Comparison of ENCODE assay signal across 8 cellular contexts in genomic region chr12:6039894-6040601, GRCh38.
DNase-seq lines count a peak whose midpoint lies in the region; ATAC-seq, FAIRE-seq and TF ChIP-seq lines count a peak whose summit lies in the region.

No MANE protein-coding gene starts in this region.

- 0 out of 2 replicates have a peak overlapping the region, but pooled peaks have one; percentile 8 for H2AFZ ChIP-seq in Loucy (ENCODE audit: low read length)
- H2AFZ ChIP-seq in SK-N-SH (ENCODE audit: low read depth) = 0 out of 2 replicates have a peak overlapping the region, but pooled peaks have one; percentile 28

- no peaks in the 10 kb centered on the region for H3K27me3 ChIP-seq in AG04450 (ENCODE audit: control insufficient read depth, insufficient read depth, low read length)
- no peaks in the 10 kb centered on the region for H3K27me3 ChIP-seq in Loucy (ENCODE audit: insufficient read depth, low read length, poor library complexity, severe bottlenecking)
- no peaks in the 10 kb centered on the region for H3K27me3 ChIP-seq in SK-N-SH (ENCODE audit: insufficient read depth)
- no peaks in the 10 kb centered on the region for H3K27me3 ChIP-seq in right cardiac atrium (ENCODE audit: control insufficient read depth, insufficient read depth)

- FAIRE-seq in GM12892 (lab: Jason Lieb, UNC) = peak; percentile 74

- H3K4me3 ChIP-seq in AG04450 (ENCODE audit: low read depth, low read length) (no peak overlapping the region), Loucy (ENCODE audit: low read length, poor library complexity, severe bottlenecking) (no peak overlapping the region), SK-N-SH (ENCODE audit: low read depth in 2 of 2, low read length in 1 of 2) (no peak overlapping the region; a peak in 1 of 4 replicates), right cardiac atrium (ENCODE audit: low read length) (no peak overlapping the region)

- H3K27ac ChIP-seq in AG04450 (ENCODE audit: low read depth, low read length) (no peak overlapping the region), SK-N-SH (ENCODE audit: low read depth in 2 of 2, low read length in 1 of 2) (no peak overlapping the region; a peak in 1 of 4 replicates), right cardiac atrium (ENCODE audit: low read length) (no peak overlapping the region)

- CTCF ChIA-PET in AG04450 (lab: Charles Lee) (interaction anchor here (0.7 to 10.9 kb wide), 12 partner anchors 12 to 612 kb away, joined by 3 to 295 read pairs (median 6); no protein-coding TSS in a partner anchor), SK-N-SH (lab: Yijun Ruan, JAX) (interaction anchor here (0.6 to 15.2 kb wide), 30 partner anchors 10 to 296 kb away, joined by 3 to 334 read pairs (median 4); no protein-coding TSS in a partner anchor)

- DNase-seq in AG04450 (ENCODE audit: low read depth, low spot score) (peak; percentile 49), GM12892 (ENCODE audit: insufficient read length) (peak; percentile 43), SK-N-SH (peak; percentile 83), amniotic stem cell (lab: John Stamatoyannopoulos, UW) (peak; percentile 33), right cardiac atrium (peak in 2 of 3 donors; percentile 48 to 71), sciatic nerve (ENCODE audit: low spot score) (no peak), cortex of kidney (lab: John Stamatoyannopoulos, UW) (no peak)

- no peaks in the 10 kb centered on the region for H4K20me1 ChIP-seq in Loucy (ENCODE audit: insufficient read depth, low read length, poor library complexity, severe bottlenecking)
- H4K20me1 ChIP-seq in SK-N-SH (ENCODE audit: insufficient read depth) = no peaks in the 10 kb centered on the region

- TF ChIP-seq POLR2A in GM12892 (IDR thresholded peaks at IDR 0.05; ENCODE audit: low read depth, low read length) = no peak

- TF ChIP-seq CTCF in AG04450 (IDR thresholded peaks at IDR 0.05; ENCODE audit: low read depth, low read length) (peak; percentile 97), Loucy (conservative IDR thresholded peaks at IDR 0.05; ENCODE audit: low read length) (peak; percentile 98), SK-N-SH (IDR thresholded peaks at IDR 0.05) (peak; percentile 90)

- H3K9me2 ChIP-seq in Loucy (replicated peaks; ENCODE audit: low read depth, low read length) (no peaks in the 10 kb centered on the region), SK-N-SH (no peaks in the 10 kb centered on the region)

- H3K4me1 ChIP-seq in Loucy (ENCODE audit: insufficient read depth, low read length, poor library complexity, severe bottlenecking) = no peaks in the 10 kb centered on the region
- peaks cover 0 to 12% of the 10 kb centered on the region in 2 experiments; a peak in 1 of 4 replicates for H3K4me1 ChIP-seq in SK-N-SH (ENCODE audit: control insufficient read depth in 1 of 2, insufficient read depth in 2 of 2, low read depth in 1 of 2, low read length in 1 of 2)
- H3K4me1 ChIP-seq in right cardiac atrium (ENCODE audit: control insufficient read depth, insufficient read depth, low read length) = no peaks in the 10 kb centered on the region

- H3K36me3 ChIP-seq in Loucy (ENCODE audit: insufficient read depth, low read length) (no peaks in the 10 kb centered on the region), SK-N-SH (replicated peaks in 1 of 2; ENCODE audit: control insufficient read depth in 1 of 2, insufficient read depth in 2 of 2, low read length in 1 of 2) (no peaks in the 10 kb centered on the region)

- no peak for TF ChIP-seq EP300 in SK-N-SH (IDR thresholded peaks at IDR 0.05; ENCODE audit: borderline replicate concordance in 1 of 2, low read depth in 1 of 2, low read length in 1 of 2)

- ATAC-seq in right cardiac atrium (peak; percentile 71 to 74), sciatic nerve (peak; percentile 93)

- H3K9ac ChIP-seq in Loucy (ENCODE audit: low read depth, low read length, poor library complexity, severe bottlenecking) = no peak overlapping the region
- no peak overlapping the region for H3K9ac ChIP-seq in SK-N-SH

- WGBS in SK-N-SH (ENCODE audit: low lambda C conversion rate) = 21% methylated on average over 12 of the region's 12 CpGs
- 24% methylated on average over 12 of the region's 12 CpGs for WGBS in right cardiac atrium

- H3K79me2 ChIP-seq in Loucy (ENCODE audit: insufficient read depth, low read length) (no peaks in the 10 kb centered on the region), SK-N-SH (ENCODE audit: insufficient read depth) (no peaks in the 10 kb centered on the region)

- intact Hi-C loops in right cardiac atrium (cut with DNase I) (loop anchor here (2.0 to 5.0 kb wide), 3 partner anchors 48 to 53 kb away; no protein-coding TSS in a partner anchor), sciatic nerve (cut with DNase I) (loop anchor here (2.0 kb wide), 1 partner anchor 51 kb away; no protein-coding TSS in a partner anchor)

- POLR2A ChIA-PET in AG04450 (lab: Yijun Ruan, JAX) = no interaction called here
- POLR2A ChIA-PET in SK-N-SH (lab: Yijun Ruan, JAX) = no interaction called here

- H3K4me2 ChIP-seq in Loucy (ENCODE audit: low read depth, low read length, poor library complexity, severe bottlenecking) (no peak overlapping the region), SK-N-SH (no peak overlapping the region)

- peak; percentile 98 for TF ChIP-seq RAD21 in SK-N-SH (IDR thresholded peaks at IDR 0.05; ENCODE audit: low read length)

- no peaks in the 10 kb centered on the region; the same call in 1 of the 2 replicates for H3K9me3 ChIP-seq in AG04450 (ENCODE audit: control insufficient read depth, insufficient read depth, low read length)
- no peaks in the 10 kb centered on the region for H3K9me3 ChIP-seq in Loucy (ENCODE audit: insufficient read depth, low read depth, low read length)
- no peaks in the 10 kb centered on the region for H3K9me3 ChIP-seq in SK-N-SH
- no peaks in the 10 kb centered on the region for H3K9me3 ChIP-seq in right cardiac atrium (ENCODE audit: control insufficient read depth, low read length)

- H3F3A ChIP-seq in Loucy (ENCODE audit: low read depth) (no peaks in the 10 kb centered on the region), SK-N-SH (replicated peaks; ENCODE audit: insufficient read depth) (no peaks in the 10 kb centered on the region)

TF ChIP-seq in SK-N-SH, 30 proteins besides CTCF, POLR2A, EP300 and RAD21:
- peak; percentile 83 for TF ChIP-seq SMC3 (IDR thresholded peaks at IDR 0.05; ENCODE audit: low read depth, low read length)
- no peak for TF ChIP-seq GATA2 (CRISPR knock-in tag; IDR thresholded peaks at IDR 0.05)
- TF ChIP-seq POLR2AphosphoS5 (IDR thresholded peaks at IDR 0.05; ENCODE audit: low read depth, low read length) = no peak
- no peak for TF ChIP-seq FOXJ3 (CRISPR knock-in tag; IDR thresholded peaks at IDR 0.05)
- no peak for TF ChIP-seq TAF1 (IDR thresholded peaks at IDR 0.05; ENCODE audit: borderline replicate concordance, low read depth, low read length)

Comparison
In these comparisons a context has a peak if more than half of its experiments do, and no peak if none do; other contexts are left out.
1. DNase-seq: peak in AG04450 (single experiment), GM12892 (single experiment), SK-N-SH (single experiment), amniotic stem cell (single experiment) and right cardiac atrium (2 of 3); none in sciatic nerve (single experiment) and cortex of kidney (single experiment).
2. Peak in every context shown above with its lines, with median percentiles within 50 percentile points of each other: CTCF ChIP-seq.